8 cellular contexts compared by ENCODE assay signal in genomic region chr1:169894424-169895145, GRCh38. TPM values are rescaled to one million over a fixed set of nuclear protein-coding genes. Genes with fewer than 3 reads are reported as not detected.
DNase-seq lines count a peak whose midpoint lies in the region; ATAC-seq and TF ChIP-seq lines count a peak whose summit lies in the region.

No MANE protein-coding gene starts in this region.

- peak overlapping the region; percentile 67 to 100 (median 99) for H3K27ac ChIP-seq in dorsolateral prefrontal cortex
- peak overlapping the region; percentile 97 for H3K27ac ChIP-seq in neutrophil

- no peak for TF ChIP-seq CTCF in dorsolateral prefrontal cortex (IDR thresholded peaks at IDR 0.05 in 54 of 56, conservative IDR thresholded peaks at IDR 0.05 in 2 of 56; ENCODE audit: low read depth in 1 of 56, partially characterized antibody in 56 of 56)
- TF ChIP-seq CTCF in neutrophil (IDR thresholded peaks at IDR 0.05) = no peak

- intact Hi-C loops in dorsolateral prefrontal cortex (cut with DNase I) = loop anchor here (2.0 to 10.0 kb wide), 3 partner anchors 100 to 407 kb away; partner anchors contain the start of genes KIFAP3 (in 1 of the 2), METTL18 (in 1 of the 2) and SLC19A2 (in 1 of the 2)

- no peaks in the 10 kb centered on the region for H3K36me3 ChIP-seq in neutrophil

- H3K9me3 ChIP-seq in neutrophil = no peaks in the 10 kb centered on the region

- ATAC-seq in HG03175 (IDR thresholded peaks at IDR 0.05; ENCODE audit: unreplicated experiment) = no peak

- H3K27me3 ChIP-seq in dorsolateral prefrontal cortex = peaks cover 0 to 3% (median 0%) of the 10 kb centered on the region in 45 donors
- H3K27me3 ChIP-seq in neutrophil = peaks cover 29% of the 10 kb centered on the region

- peak overlapping the region; percentile 50 to 99 (median 91) for H3K4me3 ChIP-seq in dorsolateral prefrontal cortex
- peak overlapping the region; percentile 88 to 89 for H3K4me3 ChIP-seq in neutrophil (ENCODE audit: low read depth in 1 of 2, low read length in 1 of 2)

- peak; percentile 48 for DNase-seq in D341Med (ENCODE audit: low spot score)
- peak; percentile 50 for DNase-seq in NCI-H146 treated with DMSO at 0.1 percent for 48 hours (lab: John Stamatoyannopoulos, UW; ENCODE audit: unreplicated experiment)
- peak in 1 of 10 donors; percentile 6 for DNase-seq in dorsolateral prefrontal cortex
- no peak for DNase-seq in islet precursor cell
- DNase-seq in DMS153 (lab: John Stamatoyannopoulos, UW) = no peak
- DNase-seq in middle frontal gyrus (ENCODE audit: extremely low spot score, low spot score) = no peak

- H3K4me1 ChIP-seq in neutrophil (ENCODE audit: control insufficient read depth in 1 of 2, insufficient read depth in 1 of 2, low read depth in 1 of 2, low read length in 1 of 2) = peaks cover 19 to 40% of the 10 kb centered on the region in 2 experiments

RNA-seq across cellular contexts. Expression of gene SCYL3, which starts 0.9 kb away (rescaled TPM):
- total RNA-seq in dorsolateral prefrontal cortex = 10 to 100 TPM in 66 of 120 experiments, 1 to 10 TPM in 54; 5.2 to 13.9 (median 10.1) TPM

Comparison
In these comparisons a context has a peak if more than half of its experiments do, and no peak if none do; other contexts are left out.
1. DNase-seq: peak in D341Med (single experiment) and NCI-H146 treated with DMSO at 0.1 percent for 48 hours (single experiment); none in islet precursor cell (single experiment), DMS153 (single experiment) and middle frontal gyrus (single experiment).